ENCODE assay signal across 10 cellular contexts in genomic region chr2:238644095-238645081, GRCh38.
DNase-seq lines count a peak whose midpoint lies in the region; ATAC-seq, FAIRE-seq and TF ChIP-seq lines count a peak whose summit lies in the region.
"Had no signal": no experiment of that assay in that cellular context is flagged by ENCODE, and none has a peak within 500 bp of the region (broad histone marks: within the 10 kb centered on the region; RNA-seq: fewer than 3 reads in every experiment).

No MANE protein-coding gene starts in this region.

- H3K36me3 ChIP-seq in ascending aorta (no peaks in the 10 kb centered on the region), HepG2 (replicated peaks in 1 of 2; ENCODE audit: control insufficient read depth in 1 of 2, insufficient read depth in 2 of 2, low read length in 2 of 2) (no peaks in the 10 kb centered on the region), upper lobe of right lung (no peaks in the 10 kb centered on the region)

- no peak overlapping the region for H3K4me3 Mint-ChIP-seq in activated T-cell treated with anti-CD3 and anti-CD28 coated beads, Interleukin-2, amount 50 U/mL, for 24 hours

- peak overlapping the region; percentile 49 to 54 for H3K27ac ChIP-seq in ascending aorta
- no peak overlapping the region for H3K27ac ChIP-seq in HepG2 (ENCODE audit: extremely low read length, insufficient read depth, low read length)
- no peak overlapping the region for H3K27ac ChIP-seq in upper lobe of right lung

- 16% methylated on average over 11 of the region's 11 CpGs for WGBS in HepG2 (ENCODE audit: low lambda C conversion rate)

- no peak overlapping the region for H2AFZ ChIP-seq in HepG2 (ENCODE audit: low read length)

- peaks cover 14% of the 10 kb centered on the region for H3K4me1 Mint-ChIP-seq in activated T-cell treated with anti-CD3 and anti-CD28 coated beads, Interleukin-2, amount 50 U/mL, for 24 hours (ENCODE audit: low read depth)

- BruUV-seq in HepG2 (replicated peaks; lab: Mats Ljungman, UMichigan) = no TSS peak

- no peak overlapping the region for H3K27ac Mint-ChIP-seq in activated T-cell treated with anti-CD3 and anti-CD28 coated beads, Interleukin-2, amount 50 U/mL, for 24 hours

- TF ChIP-seq CTCF in ascending aorta (IDR thresholded peaks at IDR 0.05) (no peak), HepG2 (CRISPR knock-in tag; IDR thresholded peaks at IDR 0.05) (no peak), upper lobe of right lung (IDR thresholded peaks at IDR 0.05) (no peak)

- no peak for FAIRE-seq in HepG2 (lab: Jason Lieb, UNC)
- FAIRE-seq: small intestine had no signal

- TF ChIP-seq EP300 in HepG2 (IDR thresholded peaks at IDR 0.05; ENCODE audit: low read depth in 2 of 2, low read length in 2 of 2) = no peak
- no peak for TF ChIP-seq EP300 in HepG2 (CRISPR knock-in tag; IDR thresholded peaks at IDR 0.05; ENCODE audit: borderline replicate concordance)

- ATAC-seq in HepG2 (peak; percentile 72), upper lobe of right lung (peak; percentile 21), HG03565 (IDR thresholded peaks at IDR 0.05; ENCODE audit: unreplicated experiment) (no peak)

- H3K79me2 ChIP-seq in HepG2 (ENCODE audit: insufficient read depth, low read length) = no peaks in the 10 kb centered on the region

- in situ Hi-C loops in HepG2 (cut with HindIII; ENCODE audit: extremely low pct_ligation_motif_present, low pct_unique_long_range_greater_than_20kb) = no loop called here

- H3K27me3 ChIP-seq in ascending aorta (no peaks in the 10 kb centered on the region), HepG2 (ENCODE audit: control insufficient read depth in 1 of 2, insufficient read depth in 2 of 2, low read length in 2 of 2) (peaks cover 2 to 29% of the 10 kb centered on the region in 2 experiments; a peak in 4 of 5 replicates), upper lobe of right lung (no peaks in the 10 kb centered on the region)

- CTCF ChIA-PET in HepG2 (lab: Yijun Ruan, JAX; ENCODE audit: low intra/inter-chr PET ratio, low total read pairs) = no interaction called here

- POLR2A ChIA-PET in HepG2 (lab: Yijun Ruan, JAX) = no interaction called here

- peak; percentile 22 to 26 for DNase-seq in activated T-cell treated with anti-CD3 and anti-CD28 coated beads, Interleukin-2, amount 50 U/mL, for 48 hours
- DNase-seq in activated T-cell treated with anti-CD3 and anti-CD28 coated beads, Interleukin-2, amount 50 U/mL, for 24 hours = no peak
- no peak for DNase-seq in ascending aorta (ENCODE audit: low spot score in 2 of 2)
- peak; percentile 33 for DNase-seq in HepG2 (ENCODE audit: low spot score)
- DNase-seq in upper lobe of right lung = no peak
- DNase-seq in stimulated activated CD4-positive, alpha-beta T cell treated with anti-CD3 and anti-CD28 coated beads, Interleukin-2, amount 100 ng/mL, for 24 hours = no peak
- DNase-seq in DMS153 (lab: John Stamatoyannopoulos, UW) = no peak
- DNase-seq: Caco-2, small intestine had no signal

- H3K36me3 Mint-ChIP-seq in activated T-cell treated with anti-CD3 and anti-CD28 coated beads, Interleukin-2, amount 50 U/mL, for 24 hours (ENCODE audit: low read depth) = no peaks in the 10 kb centered on the region

- no peaks in the 10 kb centered on the region for H3K9me3 Mint-ChIP-seq in activated T-cell treated with anti-CD3 and anti-CD28 coated beads, Interleukin-2, amount 50 U/mL, for 24 hours

- H3K27me3 Mint-ChIP-seq in activated T-cell treated with anti-CD3 and anti-CD28 coated beads, Interleukin-2, amount 50 U/mL, for 24 hours = peaks cover 7% of the 10 kb centered on the region

- no peaks in the 10 kb centered on the region for H4K20me1 ChIP-seq in HepG2 (ENCODE audit: insufficient read depth, low read length)

- TF ChIP-seq RAD21 in HepG2 (CRISPR knock-in tag; IDR thresholded peaks at IDR 0.05) = no peak

- H3K9ac ChIP-seq in HepG2 (ENCODE audit: insufficient read depth, low read depth, low read length) = no peak overlapping the region

- intact Hi-C loops in ascending aorta (cut with DNase I) (loop anchor here (5.0 kb wide), 1 partner anchor 83 kb away; no protein-coding TSS in a partner anchor), HepG2 (cut with micrococcal nuclease; ENCODE audit: unreplicated experiment) (no loop called here), upper lobe of right lung (cut with DNase I) (no loop called here)

- H3K4me3 ChIP-seq in ascending aorta (no peak overlapping the region), HepG2 (replicated peaks in 1 of 3; ENCODE audit: insufficient read depth in 1 of 3, low read depth in 2 of 3, low read length in 3 of 3) (no peak overlapping the region), upper lobe of right lung (no peak overlapping the region)

- H3K4me1 ChIP-seq in ascending aorta = peaks cover 0 to 22% of the 10 kb centered on the region in 2 donors
- H3K4me1 ChIP-seq in HepG2 (ENCODE audit: insufficient read depth, low read length) = no peaks in the 10 kb centered on the region
- no peaks in the 10 kb centered on the region for H3K4me1 ChIP-seq in upper lobe of right lung
- H3K4me1 ChIP-seq: Caco-2 had no signal

- no peak overlapping the region for H3K4me2 ChIP-seq in HepG2 (ENCODE audit: low read depth, low read length)

- TF ChIP-seq POLR2A in HepG2 (IDR thresholded peaks at IDR 0.05; ENCODE audit: insufficient read depth in 1 of 2, low read depth in 2 of 2, low read length in 2 of 2) = no peak

- no peaks in the 10 kb centered on the region for H3K9me3 ChIP-seq in ascending aorta
- H3K9me3 ChIP-seq in HepG2 (ENCODE audit: low read length) = no peaks in the 10 kb centered on the region
- no peaks in the 10 kb centered on the region for H3K9me3 ChIP-seq in upper lobe of right lung
- H3K9me3 ChIP-seq: Caco-2 had no signal

TF ChIP-seq in HepG2, 621 proteins besides CTCF, POLR2A, EP300 and RAD21:
- no peak for TF ChIP-seq ZNF850 (CRISPR knock-in tag; conservative IDR thresholded peaks at IDR 0.05)
- TF ChIP-seq ZNF101 (CRISPR knock-in tag; IDR thresholded peaks at IDR 0.05; ENCODE audit: borderline replicate concordance, low read depth) = no peak
- TF ChIP-seq HIVEP1 (CRISPR knock-in tag; IDR thresholded peaks at IDR 0.05) = no peak
- TF ChIP-seq RFX3 (CRISPR knock-in tag; IDR thresholded peaks at IDR 0.05) = no peak
- no peak for TF ChIP-seq RAD51 (IDR thresholded peaks at IDR 0.05; ENCODE audit: borderline replicate concordance)
- no peak for TF ChIP-seq PAF1 (CRISPR knock-in tag; IDR thresholded peaks at IDR 0.05)
- no peak for TF ChIP-seq GRHL1 (CRISPR knock-in tag; conservative IDR thresholded peaks at IDR 0.05)
- no peak for TF ChIP-seq ZBTB21 (CRISPR knock-in tag; IDR thresholded peaks at IDR 0.05)
- TF ChIP-seq ZNF672 (CRISPR knock-in tag; IDR thresholded peaks at IDR 0.05) = no peak
- no peak for TF ChIP-seq NCOA5 (CRISPR knock-in tag; IDR thresholded peaks at IDR 0.05)
- no peak for TF ChIP-seq POGK (CRISPR knock-in tag; conservative IDR thresholded peaks at IDR 0.05)
- no peak for TF ChIP-seq ELF1 (CRISPR knock-in tag; IDR thresholded peaks at IDR 0.05)
- TF ChIP-seq HNRNPL (IDR thresholded peaks at IDR 0.05; ENCODE audit: low read depth, low read length) = no peak
- TF ChIP-seq STAT6 (CRISPR knock-in tag; IDR thresholded peaks at IDR 0.05; ENCODE audit: borderline replicate concordance) = no peak
- TF ChIP-seq ZKSCAN5 (CRISPR knock-in tag; IDR thresholded peaks at IDR 0.05) = no peak
- TF ChIP-seq MBD4 (IDR thresholded peaks at IDR 0.05; ENCODE audit: borderline replicate concordance, low read length) = no peak

Comparison
In these comparisons a context has a peak if more than half of its experiments do, and no peak if none do; other contexts are left out.
1. DNase-seq: peak in activated T-cell treated with anti-CD3 and anti-CD28 coated beads, Interleukin-2, amount 50 U/mL, for 48 hours (2 of 2) and HepG2 (single experiment); none in activated T-cell treated with anti-CD3 and anti-CD28 coated beads, Interleukin-2, amount 50 U/mL, for 24 hours (single experiment), ascending aorta (0 of 2), upper lobe of right lung (single experiment), stimulated activated CD4-positive, alpha-beta T cell treated with anti-CD3 and anti-CD28 coated beads, Interleukin-2, amount 100 ng/mL, for 24 hours (0 of 2) and DMS153 (single experiment).
2. H3K27ac ChIP-seq: peak in ascending aorta (2 of 2); none in HepG2 (single experiment) and upper lobe of right lung (single experiment).